Comparison of ENCODE assay signal across 1 cellular context in genomic region chr2:241532733-241533601, GRCh38.
TF ChIP-seq lines count a peak whose summit lies in the region.

No MANE protein-coding gene starts in this region.

TF ChIP-seq in HepG2, 621 proteins besides CTCF, POLR2A, EP300 and RAD21 (continued from another document and continues in another):
- no peak for TF ChIP-seq ZHX2 (IDR thresholded peaks at IDR 0.05; ENCODE audit: low read depth)
- TF ChIP-seq ZHX2 (CRISPR knock-in tag; IDR thresholded peaks at IDR 0.05; ENCODE audit: borderline replicate concordance) = no peak
- no peak for TF ChIP-seq HES4 (CRISPR knock-in tag; IDR thresholded peaks at IDR 0.05; ENCODE audit: borderline replicate concordance)
- no peak for TF ChIP-seq ZNF143 (CRISPR knock-in tag; IDR thresholded peaks at IDR 0.05)
- TF ChIP-seq KAT7 (CRISPR knock-in tag; IDR thresholded peaks at IDR 0.05; ENCODE audit: borderline replicate concordance) = no peak
- no peak for TF ChIP-seq KLF16 (CRISPR knock-in tag; IDR thresholded peaks at IDR 0.05)
- TF ChIP-seq ETV5 (CRISPR knock-in tag; IDR thresholded peaks at IDR 0.05; ENCODE audit: borderline replicate concordance) = no peak
- TF ChIP-seq ZNF577 (CRISPR knock-in tag; IDR thresholded peaks at IDR 0.05; ENCODE audit: borderline replicate concordance, low read depth) = no peak
- no peak for TF ChIP-seq SRY (CRISPR knock-in tag; IDR thresholded peaks at IDR 0.05)
- TF ChIP-seq SMAD3 (CRISPR knock-in tag; IDR thresholded peaks at IDR 0.05) = no peak
- TF ChIP-seq ZFX (CRISPR knock-in tag; IDR thresholded peaks at IDR 0.05; ENCODE audit: low read depth) = peak; percentile 91
- no peak for TF ChIP-seq NFE2 (CRISPR knock-in tag; IDR thresholded peaks at IDR 0.05)
- TF ChIP-seq ZBTB38 (CRISPR knock-in tag; IDR thresholded peaks at IDR 0.05) = peak; percentile 42; the same call in 1 of the 2 replicates
- no peak for TF ChIP-seq GPN1 (CRISPR knock-in tag; IDR thresholded peaks at IDR 0.05; ENCODE audit: borderline replicate concordance)
- no peak for TF ChIP-seq ZMAT5 (CRISPR knock-in tag; IDR thresholded peaks at IDR 0.05; ENCODE audit: borderline replicate concordance, low read depth)
- no peak for TF ChIP-seq PLSCR1 (CRISPR knock-in tag; IDR thresholded peaks at IDR 0.05; ENCODE audit: borderline replicate concordance)
- TF ChIP-seq ZKSCAN1 (IDR thresholded peaks at IDR 0.05; ENCODE audit: low read length) = no peak
- no peak for TF ChIP-seq GTF2F1 (IDR thresholded peaks at IDR 0.05; ENCODE audit: low read length)
- no peak for TF ChIP-seq ISL2 (CRISPR knock-in tag; IDR thresholded peaks at IDR 0.05)
- TF ChIP-seq ZSCAN22 (CRISPR knock-in tag; IDR thresholded peaks at IDR 0.05) = no peak
- peak; percentile 58; the same call in 1 of the 2 replicates for TF ChIP-seq ZNF609 (CRISPR knock-in tag; IDR thresholded peaks at IDR 0.05; ENCODE audit: borderline replicate concordance)
- TF ChIP-seq HNF4G (IDR thresholded peaks at IDR 0.05; ENCODE audit: borderline replicate concordance, low read depth, low read length) = peak; percentile 66; the same call in 1 of the 2 replicates
- TF ChIP-seq HNF4G (CRISPR knock-in tag; IDR thresholded peaks at IDR 0.05; ENCODE audit: borderline replicate concordance, low read depth) = 0 out of 2 replicates have a peak, but pooled peaks have one; percentile 49
- no peak for TF ChIP-seq TCF7L2 (IDR thresholded peaks at IDR 0.05; ENCODE audit: low read depth, low read length)
- no peak for TF ChIP-seq ZUFSP (CRISPR knock-in tag; IDR thresholded peaks at IDR 0.05; ENCODE audit: borderline replicate concordance)
- no peak for TF ChIP-seq DNMT3B (CRISPR knock-in tag; conservative IDR thresholded peaks at IDR 0.05)
- no peak for TF ChIP-seq ZGPAT (CRISPR knock-in tag; IDR thresholded peaks at IDR 0.05)
- TF ChIP-seq ZNF235 (CRISPR knock-in tag; IDR thresholded peaks at IDR 0.05; ENCODE audit: borderline replicate concordance) = no peak; the same call in 1 of the 2 replicates
- TF ChIP-seq XRCC5 (optimal IDR thresholded peaks at IDR 0.05; ENCODE audit: low read length) = no peak
- TF ChIP-seq ZNF597 (CRISPR knock-in tag; IDR thresholded peaks at IDR 0.05) = no peak
- TF ChIP-seq ZNF691 (CRISPR knock-in tag; IDR thresholded peaks at IDR 0.05; ENCODE audit: borderline replicate concordance, low read depth) = peak; percentile 32; the same call in 1 of the 2 replicates
- TF ChIP-seq ZNF644 (CRISPR knock-in tag; IDR thresholded peaks at IDR 0.05; ENCODE audit: low read depth) = no peak
- no peak for TF ChIP-seq ZHX1 (CRISPR knock-in tag; IDR thresholded peaks at IDR 0.05; ENCODE audit: low read depth)
- TF ChIP-seq PBX3 (CRISPR knock-in tag; IDR thresholded peaks at IDR 0.05; ENCODE audit: borderline replicate concordance) = no peak
- TF ChIP-seq ZC3H13 (CRISPR knock-in tag; IDR thresholded peaks at IDR 0.05) = no peak
- TF ChIP-seq FOSL2 (CRISPR knock-in tag; IDR thresholded peaks at IDR 0.05) = no peak
- no peak for TF ChIP-seq ZNF264 (CRISPR knock-in tag; IDR thresholded peaks at IDR 0.05)
